Comparison of ENCODE assay signal across 14 cellular contexts in genomic region chr9:34553511-34554021, GRCh38. TPM values are rescaled to one million over a fixed set of nuclear protein-coding genes. Genes with fewer than 3 reads are reported as not detected.
DNase-seq lines count a peak whose midpoint lies in the region; ATAC-seq, FAIRE-seq and TF ChIP-seq lines count a peak whose summit lies in the region.
"Had no signal": no experiment of that assay in that cellular context is flagged by ENCODE, and none has a peak within 500 bp of the region (broad histone marks: within the 10 kb centered on the region; RNA-seq: fewer than 3 reads in every experiment).

No MANE protein-coding gene starts in this region.

- H3K4me3 ChIP-seq in right atrium auricular region (no peak overlapping the region), kidney (ENCODE audit: low read length in 2 of 2) (no peak overlapping the region), smooth muscle cell (no peak overlapping the region)
- H3K4me3 ChIP-seq: MG63 had no signal

- no peak overlapping the region for H2AFZ ChIP-seq in smooth muscle cell (ENCODE audit: low read depth)

- no peak for FAIRE-seq in kidney (lab: Jason Lieb, UNC)

- H3K4me1 ChIP-seq in right atrium auricular region (no peaks in the 10 kb centered on the region), kidney (ENCODE audit: control insufficient read depth in 1 of 2, insufficient read depth in 1 of 2, low read depth in 1 of 2, low read length in 2 of 2) (peaks cover 7 to 10% of the 10 kb centered on the region in 2 donors), smooth muscle cell (ENCODE audit: low read depth) (peaks cover 7% of the 10 kb centered on the region)

- intact Hi-C loops in Right ventricle myocardium inferior (cut with DNase I): no loop called here
- intact Hi-C loops in kidney (cut with DNase I): no loop called here

- H3K36me3 ChIP-seq in right atrium auricular region (no peaks in the 10 kb centered on the region), kidney (ENCODE audit: control insufficient read depth in 1 of 2, insufficient read depth in 2 of 2, low read length in 2 of 2) (no peaks in the 10 kb centered on the region), smooth muscle cell (ENCODE audit: low read depth) (no peaks in the 10 kb centered on the region)
- H3K36me3 ChIP-seq: MG63 had no signal

- H3K79me2 ChIP-seq in smooth muscle cell (ENCODE audit: low read depth): no peaks in the 10 kb centered on the region

- H3K27me3 ChIP-seq in right atrium auricular region (no peaks in the 10 kb centered on the region), smooth muscle cell (ENCODE audit: low read depth) (no peaks in the 10 kb centered on the region)
- H3K27me3 ChIP-seq: MG63 had no signal

- no peaks in the 10 kb centered on the region for H4K20me1 ChIP-seq in smooth muscle cell (ENCODE audit: low read depth)

- no peak overlapping the region for H3K9ac ChIP-seq in kidney (ENCODE audit: low read length in 2 of 2)
- peak overlapping the region; percentile 24 for H3K9ac ChIP-seq in smooth muscle cell (ENCODE audit: low read depth)

- no peak overlapping the region for H3K27ac ChIP-seq in right atrium auricular region
- no peak overlapping the region for H3K27ac ChIP-seq in kidney (ENCODE audit: low read depth in 2 of 2, low read length in 2 of 2)
- H3K27ac ChIP-seq in smooth muscle cell (ENCODE audit: low read depth): peak overlapping the region; percentile 65

- DNase-seq in Right ventricle myocardium inferior (ENCODE audit: missing footprints): peak; percentile 50
- no peak for DNase-seq in right atrium auricular region (ENCODE audit: low spot score)
- DNase-seq in NCI-H69 (lab: John Stamatoyannopoulos, UW): peak; percentile 31
- DNase-seq in kidney: peak; percentile 61
- peak; percentile 52 for DNase-seq in smooth muscle cell (lab: John Stamatoyannopoulos, UW; ENCODE audit: unreplicated experiment)
- no peak for DNase-seq in A172 (ENCODE audit: low spot score)
- DNase-seq: AML-193; CD4-positive, alpha-beta memory T cell; MG63; NCI-H748 treated with DMSO at 0.1 percent for 48 hours; SHP77 treated with DMSO at 0.1 percent for 48 hours had no signal

- peak overlapping the region; percentile 60 for H3K4me2 ChIP-seq in smooth muscle cell

- H3K9me3 ChIP-seq in right atrium auricular region: no peaks in the 10 kb centered on the region
- H3K9me3 ChIP-seq in kidney (ENCODE audit: control insufficient read depth in 1 of 2, low read length in 2 of 2): no peaks in the 10 kb centered on the region
- no peaks in the 10 kb centered on the region for H3K9me3 ChIP-seq in smooth muscle cell (replicated peaks; ENCODE audit: low read depth)
- H3K9me3 ChIP-seq: MG63 had no signal

- TF ChIP-seq CTCF in right atrium auricular region (IDR thresholded peaks at IDR 0.05) (no peak), kidney (IDR thresholded peaks at IDR 0.05; ENCODE audit: borderline replicate concordance, extremely low read depth, insufficient read depth) (no peak), smooth muscle cell (IDR thresholded peaks at IDR 0.05; ENCODE audit: borderline replicate concordance, insufficient read depth, poor library complexity, severe bottlenecking) (no peak)

- ATAC-seq in Right ventricle myocardium inferior (no peak), HG03135 (IDR thresholded peaks at IDR 0.05; ENCODE audit: unreplicated experiment) (no peak), GM21528 (IDR thresholded peaks at IDR 0.05; ENCODE audit: low FRiP score, unreplicated experiment) (no peak)

- no peaks in the 10 kb centered on the region for H3F3A ChIP-seq in smooth muscle cell (ENCODE audit: low read depth)

- 12% methylated on average over 18 of the region's 18 CpGs for WGBS in smooth muscle cell (ENCODE audit: low lambda C conversion rate)

RNA-seq across cellular contexts. Expression of gene ENHO, which starts 30.8 kb away (rescaled TPM):
- 0.51 TPM for total RNA-seq in Right ventricle myocardium inferior
- under 1 TPM in 1 of 2 donors, not detected in 1; 0.75 TPM for total RNA-seq in right atrium auricular region
- total RNA-seq in kidney: 0.22 TPM
- polyA plus RNA-seq in kidney (ENCODE audit: insufficient read depth, low read depth, low replicate concordance): 2.7 TPM
- not detected in 2 replicates for total RNA-seq in smooth muscle cell
- polyA plus RNA-seq in smooth muscle cell: 0.97 and 1.7 TPM in 2 replicates
- total RNA-seq in A172 (2014; rRNA removed; shearing (Covaris generic)): 0.43 and 1.1 TPM in 2 replicates
- total RNA-seq: CD4-positive, alpha-beta memory T cell had no signal

RNA-seq across cellular contexts. Expression of gene CNTFR, which starts 36.0 kb away (rescaled TPM):
- total RNA-seq in Right ventricle myocardium inferior (8.7 TPM), right atrium auricular region (10 to 100 TPM in 1 of 2 donors, 1 to 10 TPM in 1; 6.6 to 23.3 TPM), kidney (3.7 TPM), smooth muscle cell (4.3 and 8.6 TPM in 2 replicates)
- polyA plus RNA-seq in kidney (ENCODE audit: insufficient read depth, low read depth, low replicate concordance) (1.7 TPM), smooth muscle cell (16.4 and 17.8 TPM in 2 replicates)
- 0.69 TPM in 1 of 2 replicates, not detected in the other for total RNA-seq in A172 (2014; rRNA removed; shearing (Covaris generic))
- total RNA-seq: CD4-positive, alpha-beta memory T cell; Daoy had no signal
- polyA plus RNA-seq: CD4-positive, alpha-beta memory T cell had no signal

RNA-seq across cellular contexts. Expression of gene RPP25L, which starts 58.3 kb away (rescaled TPM):
- 38.3 TPM for total RNA-seq in Right ventricle myocardium inferior
- 10 to 100 TPM; 29.9 to 49.2 TPM for total RNA-seq in right atrium auricular region
- total RNA-seq in kidney: 21.9 TPM
- polyA plus RNA-seq in kidney (ENCODE audit: insufficient read depth, low read depth, low replicate concordance): 73.8 TPM
- total RNA-seq in smooth muscle cell: 10.9 and 11.3 TPM in 2 replicates
- 20.9 and 27.5 TPM in 2 replicates for polyA plus RNA-seq in smooth muscle cell
- 20.1 and 26.2 TPM in 2 replicates for total RNA-seq in A172 (2014; rRNA removed; shearing (Covaris generic))

Comparison
In these comparisons a context has a peak if more than half of its experiments do, and no peak if none do; other contexts are left out.
1. DNase-seq: peak in Right ventricle myocardium inferior (single experiment), NCI-H69 (single experiment), kidney (single experiment) and smooth muscle cell (single experiment); none in right atrium auricular region (single experiment) and A172 (single experiment).